ENCODE assay signal across 8 cellular contexts in genomic region chr1:11907275-11908138, GRCh38. TPM values are rescaled to one million over a fixed set of nuclear protein-coding genes. Genes with fewer than 3 reads are reported as not detected.
DNase-seq lines count a peak whose midpoint lies in the region; ATAC-seq and TF ChIP-seq lines count a peak whose summit lies in the region.

No MANE protein-coding gene starts in this region.

- H3K27ac ChIP-seq in smooth muscle cell (ENCODE audit: low read depth): peak overlapping the region; percentile 100

- H3K27me3 Mint-ChIP-seq in activated B cell treated with CpG ODN at 0.5 μM for 24 hours: no peaks in the 10 kb centered on the region

- H3K9me3 Mint-ChIP-seq in activated B cell treated with CpG ODN at 0.5 μM for 24 hours: no peaks in the 10 kb centered on the region

- CTCF ChIA-PET in AG04449 (lab: Yijun Ruan, JAX): interaction anchor here (0.6 to 2.3 kb wide), 12 partner anchors 9 to 98 kb away, joined by 3 to 13 read pairs (median 4); no protein-coding TSS in a partner anchor
- CTCF ChIA-PET in activated B cell treated with CpG ODN at 0.5 μM for 24 hours (lab: Charles Lee): interaction anchor here (1.0 to 3.4 kb wide), 9 partner anchors 15 to 870 kb away, joined by 3 to 12 read pairs (median 3); partner anchors contain the start of genes KIAA2013 and MFN2

- H3K27ac Mint-ChIP-seq in activated B cell treated with CpG ODN at 0.5 μM for 24 hours: peak overlapping the region; percentile 100

- no peaks in the 10 kb centered on the region for H3K27me3 ChIP-seq in smooth muscle cell (ENCODE audit: low read depth)

- H2AFZ ChIP-seq in smooth muscle cell (ENCODE audit: low read depth): no peak overlapping the region

- H3K36me3 ChIP-seq in smooth muscle cell (ENCODE audit: low read depth): no peaks in the 10 kb centered on the region

- H3K9me3 ChIP-seq in smooth muscle cell (replicated peaks; ENCODE audit: low read depth): no peaks in the 10 kb centered on the region

- 14% methylated on average over 21 of the region's 21 CpGs for WGBS in smooth muscle cell (ENCODE audit: low lambda C conversion rate)

- peaks cover 21% of the 10 kb centered on the region for H3K4me1 Mint-ChIP-seq in activated B cell treated with CpG ODN at 0.5 μM for 24 hours

- POLR2A ChIA-PET in AG04449 (lab: Yijun Ruan, JAX): interaction anchor here (0.6 to 4.3 kb wide), 34 partner anchors 9 to 271 kb away, joined by 3 to 78 read pairs (median 6); partner anchors contain the start of genes AGTRAP, CLCN6, KIAA2013 and MFN2
- POLR2A ChIA-PET in activated B cell treated with CpG ODN at 0.5 μM for 24 hours (lab: Charles Lee): interaction anchor here (0.5 to 5.3 kb wide), 89 partner anchors 9 to 1997 kb away, joined by 3 to 184 read pairs (median 6); partner anchors contain the start of genes AGTRAP, CLCN6, EXOSC10 and FBXO2

- H4K20me1 ChIP-seq in smooth muscle cell (ENCODE audit: low read depth): no peaks in the 10 kb centered on the region

- DNase-seq in AG04449 (ENCODE audit: low read depth, low spot score) (no peak), NCI-H2227 treated with DMSO at 0.1 percent for 48 hours (lab: John Stamatoyannopoulos, UW) (peak; percentile 99), activated B cell treated with CpG ODN at 0.5 μM for 24 hours (peak; percentile 74), cardiac fibroblast (ENCODE audit: low read depth in 2 of 2) (peak; percentile 97), inferior parietal cortex (ENCODE audit: extremely low spot score) (peak; percentile 97), smooth muscle cell (lab: John Stamatoyannopoulos, UW; ENCODE audit: unreplicated experiment) (peak; percentile 38)

- H3K4me1 ChIP-seq in smooth muscle cell (ENCODE audit: low read depth): no peaks in the 10 kb centered on the region

- H3K4me3 Mint-ChIP-seq in activated B cell treated with CpG ODN at 0.5 μM for 24 hours: peak overlapping the region; percentile 94

- peak overlapping the region; percentile 100 for H3K9ac ChIP-seq in smooth muscle cell (ENCODE audit: low read depth)

- peaks cover 10% of the 10 kb centered on the region for H3F3A ChIP-seq in smooth muscle cell (ENCODE audit: low read depth)

- H3K4me3 ChIP-seq in AG04449 (ENCODE audit: low read depth, low read length) (no peak overlapping the region; the same call in 1 of the 2 replicates), cardiac fibroblast (replicated peaks in 1 of 2; ENCODE audit: low read depth in 2 of 2, low read length in 2 of 2) (no peak overlapping the region), smooth muscle cell (peak overlapping the region; percentile 38)

- ATAC-seq in GM18870 (IDR thresholded peaks at IDR 0.05; ENCODE audit: unreplicated experiment): peak; percentile 42
- peak; percentile 52 for ATAC-seq in HG03196 (IDR thresholded peaks at IDR 0.05; ENCODE audit: unreplicated experiment)
- ATAC-seq in activated B cell treated with CpG ODN at 0.5 μM for 24 hours (ENCODE audit: low read depth): peak; percentile 47

- intact Hi-C loops in activated B cell treated with CpG ODN at 0.5 μM for 24 hours (cut with micrococcal nuclease): loop anchor here (1.0 to 5.0 kb wide), 7 partner anchors 69 to 635 kb away; partner anchors contain the start of genes AGTRAP, FBXO2, FBXO44 and MAD2L2

- peak overlapping the region; percentile 79 for H3K4me2 ChIP-seq in smooth muscle cell

- H3K36me3 Mint-ChIP-seq in activated B cell treated with CpG ODN at 0.5 μM for 24 hours (ENCODE audit: low read depth): peaks cover 11% of the 10 kb centered on the region

- TF ChIP-seq CTCF in AG04449 (IDR thresholded peaks at IDR 0.05; ENCODE audit: insufficient read depth, low read length, missing control alignments): peak; percentile 74
- no peak for TF ChIP-seq CTCF in activated B cell treated with CpG ODN at 0.5 μM for 24 hours (IDR thresholded peaks at IDR 0.05)
- peak; percentile 80 for TF ChIP-seq CTCF in cardiac fibroblast (IDR thresholded peaks at IDR 0.05; ENCODE audit: low read depth, low read length)
- peak; percentile 62 for TF ChIP-seq CTCF in smooth muscle cell (IDR thresholded peaks at IDR 0.05; ENCODE audit: borderline replicate concordance, insufficient read depth, poor library complexity, severe bottlenecking)

- no peaks in the 10 kb centered on the region for H3K79me2 ChIP-seq in smooth muscle cell (ENCODE audit: low read depth)

RNA-seq across cellular contexts. Expression of gene KIAA2013, which starts 18.7 kb away (rescaled TPM):
- total RNA-seq in activated B cell treated with CpG ODN at 0.5 μM for 24 hours (34.8 and 37.4 TPM in 2 replicates), smooth muscle cell (41.0 and 41.3 TPM in 2 replicates)
- 70.9 and 71.6 TPM in 2 replicates for polyA plus RNA-seq in smooth muscle cell

RNA-seq across cellular contexts. Expression of gene PLOD1, which starts 27.0 kb away (rescaled TPM):
- total RNA-seq in activated B cell treated with CpG ODN at 0.5 μM for 24 hours (15.7 and 18.6 TPM in 2 replicates), smooth muscle cell (292 and 362 TPM in 2 replicates)
- polyA plus RNA-seq in smooth muscle cell: 425 and 559 TPM in 2 replicates

RNA-seq across cellular contexts. Expression of gene NPPB, which starts 48.8 kb away (rescaled TPM):
- not detected in 2 replicates for total RNA-seq in activated B cell treated with CpG ODN at 0.5 μM for 24 hours
- 6.7 and 9.5 TPM in 2 replicates for total RNA-seq in smooth muscle cell
- 9.6 and 12.2 TPM in 2 replicates for polyA plus RNA-seq in smooth muscle cell

RNA-seq across cellular contexts. Expression of gene NPPA, which starts 59.9 kb away (rescaled TPM):
- not detected in 2 replicates for total RNA-seq in activated B cell treated with CpG ODN at 0.5 μM for 24 hours
- total RNA-seq in smooth muscle cell: not detected in 2 replicates
- 0.48 and 1.4 TPM in 2 replicates for polyA plus RNA-seq in smooth muscle cell

Comparison
In these comparisons a context has a peak if more than half of its experiments do, and no peak if none do; other contexts are left out.
1. RNA of gene PLOD1, which starts 27.0 kb away (total RNA-seq): 292 to 362 TPM in smooth muscle cell; 15.7 to 18.6 TPM in activated B cell treated with CpG ODN at 0.5 μM for 24 hours; every median in the first group is over 10 times any median in the second.
2. Peak in every context shown above with its lines, with median percentiles within 50 percentile points of each other: ATAC-seq.